1 cellular context compared by ENCODE assay signal in the genomic region with DNA sequence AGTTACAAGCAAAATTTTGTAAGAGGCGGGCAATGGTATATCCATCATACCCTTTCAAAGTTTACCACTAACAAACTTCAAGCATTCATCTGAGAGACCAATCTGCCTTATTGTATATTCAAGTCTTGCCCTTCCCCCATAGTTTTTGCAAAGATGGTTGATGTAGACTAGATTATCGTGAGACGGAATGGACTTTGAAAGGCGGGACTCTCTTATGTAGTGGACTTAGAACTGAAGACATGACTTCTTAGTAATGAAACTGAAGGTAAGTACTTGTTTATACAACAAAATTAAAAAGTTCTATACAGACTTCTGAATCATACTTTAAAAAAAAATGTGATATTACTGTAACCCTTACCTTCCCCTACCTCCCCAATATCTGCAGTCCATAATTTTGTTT.
TF ChIP-seq lines count a peak whose summit lies in the region.

No MANE protein-coding gene starts in this region.

TF ChIP-seq in HCT116, 20 proteins besides CTCF, POLR2A, EP300 and RAD21 (continued from another document):
- TF ChIP-seq, protein P1, sequence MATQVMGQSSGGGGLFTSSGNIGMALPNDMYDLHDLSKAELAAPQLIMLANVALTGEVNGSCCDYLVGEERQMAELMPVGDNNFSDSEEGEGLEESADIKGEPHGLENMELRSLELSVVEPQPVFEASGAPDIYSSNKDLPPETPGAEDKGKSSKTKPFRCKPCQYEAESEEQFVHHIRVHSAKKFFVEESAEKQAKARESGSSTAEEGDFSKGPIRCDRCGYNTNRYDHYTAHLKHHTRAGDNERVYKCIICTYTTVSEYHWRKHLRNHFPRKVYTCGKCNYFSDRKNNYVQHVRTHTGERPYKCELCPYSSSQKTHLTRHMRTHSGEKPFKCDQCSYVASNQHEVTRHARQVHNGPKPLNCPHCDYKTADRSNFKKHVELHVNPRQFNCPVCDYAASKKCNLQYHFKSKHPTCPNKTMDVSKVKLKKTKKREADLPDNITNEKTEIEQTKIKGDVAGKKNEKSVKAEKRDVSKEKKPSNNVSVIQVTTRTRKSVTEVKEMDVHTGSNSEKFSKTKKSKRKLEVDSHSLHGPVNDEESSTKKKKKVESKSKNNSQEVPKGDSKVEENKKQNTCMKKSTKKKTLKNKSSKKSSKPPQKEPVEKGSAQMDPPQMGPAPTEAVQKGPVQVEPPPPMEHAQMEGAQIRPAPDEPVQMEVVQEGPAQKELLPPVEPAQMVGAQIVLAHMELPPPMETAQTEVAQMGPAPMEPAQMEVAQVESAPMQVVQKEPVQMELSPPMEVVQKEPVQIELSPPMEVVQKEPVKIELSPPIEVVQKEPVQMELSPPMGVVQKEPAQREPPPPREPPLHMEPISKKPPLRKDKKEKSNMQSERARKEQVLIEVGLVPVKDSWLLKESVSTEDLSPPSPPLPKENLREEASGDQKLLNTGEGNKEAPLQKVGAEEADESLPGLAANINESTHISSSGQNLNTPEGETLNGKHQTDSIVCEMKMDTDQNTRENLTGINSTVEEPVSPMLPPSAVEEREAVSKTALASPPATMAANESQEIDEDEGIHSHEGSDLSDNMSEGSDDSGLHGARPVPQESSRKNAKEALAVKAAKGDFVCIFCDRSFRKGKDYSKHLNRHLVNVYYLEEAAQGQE (IDR thresholded peaks at IDR 0.05; ENCODE audit: low read depth): no peak
- TF ChIP-seq EGR1 (IDR thresholded peaks at IDR 0.05; ENCODE audit: low read depth): no peak
TF ChIP-seq in HCT116: peak in this region for 0.
